Comparison of ENCODE assay signal across 20 cellular contexts in genomic region chr3:137039570-137039969, GRCh38.
"Had no signal": no experiment of that assay in that cellular context is flagged by ENCODE, and none has a peak within 500 bp of the region (broad histone marks: within the 10 kb centered on the region; RNA-seq: fewer than 3 reads in every experiment).

No MANE protein-coding gene starts in this region.

- DNase-seq: activated CD4-positive, alpha-beta T cell treated with anti-CD3 and anti-CD28 coated beads, Interleukin-2, amount 10 ng/mL, durations not matched to agents 7 days and 5 days; activated CD4-positive, CD25-positive, alpha-beta regulatory T cell treated with anti-CD3 and anti-CD28 coated beads, Interleukin-2, amount 50 U/mL, for 72 hours; activated CD8-positive, alpha-beta T cell treated with anti-CD3 and anti-CD28 coated beads for 36 hours; activated gamma-delta T cell; effector CD4-positive, alpha-beta T cell; heart left ventricle; islet precursor cell; left cardiac atrium; ovary; psoas muscle; right cardiac atrium; stimulated activated CD4-positive, alpha-beta T cell treated with anti-CD3 and anti-CD28 coated beads, Interleukin-4, amount 100 ng/mL, for 4 hours; stimulated activated naive CD8-positive, alpha-beta T cell treated with anti-CD3 and anti-CD28 coated beads, Interleukin-15, Interleukin-2, amounts not matched to agents 100 U/mL and 50 U/mL, for 24 hours; substantia nigra; T-helper 1 cell; thyroid gland; upper lobe of right lung; WERI-Rb-1 had no signal

- H3K4me3 ChIP-seq: heart left ventricle, ovary, psoas muscle, thyroid gland, upper lobe of right lung had no signal

- H3K9me3 ChIP-seq: heart left ventricle, ovary, psoas muscle, thyroid gland, upper lobe of right lung had no signal

- ATAC-seq: activated CD8-positive, alpha-beta T cell treated with anti-CD3 and anti-CD28 coated beads for 36 hours; esophagus mucosa; heart left ventricle; left cardiac atrium; natural killer cell treated with Interleukin-12 subunit alpha and Interleukin-12 subunit beta and Interleukin-15 and Interleukin-18, amount 100 ng/mL, for 72 hours; psoas muscle; right cardiac atrium; stimulated activated naive CD8-positive, alpha-beta T cell treated with anti-CD3 and anti-CD28 coated beads, Interleukin-15, Interleukin-2, amounts not matched to agents 100 U/mL and 50 U/mL, for 24 hours; upper lobe of right lung had no signal

- H3K36me3 ChIP-seq: heart left ventricle, ovary, thyroid gland, upper lobe of right lung, WERI-Rb-1 had no signal

- H3K27me3 ChIP-seq: ovary, thyroid gland, upper lobe of right lung had no signal

- H3K27ac ChIP-seq: heart left ventricle, ovary, psoas muscle, thyroid gland, upper lobe of right lung, WERI-Rb-1 had no signal

- H3K4me1 ChIP-seq: heart left ventricle, psoas muscle, thyroid gland, upper lobe of right lung had no signal
